ENCODE assay signal across 20 cellular contexts in genomic region chr17:74800531-74800930, GRCh38. TPM values are rescaled to one million over a fixed set of nuclear protein-coding genes. Genes with fewer than 3 reads are reported as not detected.
A peak's percentile ranks its signal among the peaks of the same experiment; 100 is the strongest.
DNase-seq lines count a peak whose midpoint lies in the region; ATAC-seq and TF ChIP-seq lines count a peak whose summit lies in the region.
"Had no signal": no experiment of that assay in that cellular context is flagged by ENCODE, and none has a peak within 500 bp of the region (broad histone marks: within the 10 kb centered on the region; RNA-seq: fewer than 3 reads in every experiment).

No MANE protein-coding gene starts in this region.

- no peaks in the 10 kb centered on the region for H3K9me3 ChIP-seq in HEK293 (ENCODE audit: control insufficient read depth, insufficient read depth, low read depth, low read length)
- H3K9me3 ChIP-seq: BLaER1 had no signal

- H3K27ac ChIP-seq in HEK293 (ENCODE audit: extremely low read depth, low read depth, low read length) (no peak overlapping the region), cingulate gyrus (ENCODE audit: low read depth, low read length) (peak overlapping the region; percentile 19), dorsolateral prefrontal cortex (peak overlapping the region in 4 of 59 donors; percentile 4 to 96 (median 7))
- H3K27ac ChIP-seq: 22Rv1, BLaER1, C4-2B, GM23248 had no signal

- no peak overlapping the region for H3K4me3 Mint-ChIP-seq in activated CD4-positive, alpha-beta memory T cell treated with anti-CD3 and anti-CD28 coated beads, Interleukin-2, amount 10 ng/mL, durations not matched to agents 7 days and 5 days
- H3K4me3 Mint-ChIP-seq in activated CD4-positive, alpha-beta memory T cell treated with anti-CD3 and anti-CD28 coated beads for 36 hours, result no peak overlapping the region
- H3K4me3 Mint-ChIP-seq: B cell; CD4-positive, CD25-positive, alpha-beta regulatory T cell; CD8-positive, alpha-beta memory T cell had no signal

- H3K4me1 ChIP-seq in HEK293 (ENCODE audit: control insufficient read depth, insufficient read depth, low read length), result no peaks in the 10 kb centered on the region

- H3K4me1 Mint-ChIP-seq in activated CD4-positive, alpha-beta memory T cell treated with anti-CD3 and anti-CD28 coated beads, Interleukin-2, amount 10 ng/mL, durations not matched to agents 7 days and 5 days, result peaks cover 2% of the 10 kb centered on the region
- no peaks in the 10 kb centered on the region for H3K4me1 Mint-ChIP-seq in activated CD4-positive, alpha-beta memory T cell treated with anti-CD3 and anti-CD28 coated beads for 36 hours (ENCODE audit: low read depth)
- H3K4me1 Mint-ChIP-seq: B cell; CD8-positive, alpha-beta memory T cell had no signal

- intact Hi-C loops in activated CD4-positive, alpha-beta memory T cell treated with anti-CD3 and anti-CD28 coated beads for 36 hours (cut with micrococcal nuclease), result no loop called here
- intact Hi-C loops in dorsolateral prefrontal cortex (cut with DNase I), result no loop called here

- H3K27me3 ChIP-seq in dorsolateral prefrontal cortex, result no peaks in the 10 kb centered on the region
- H3K27me3 ChIP-seq: BLaER1 had no signal

- CTCF ChIA-PET in activated CD4-positive, alpha-beta memory T cell treated with anti-CD3 and anti-CD28 coated beads, Interleukin-2, amount 10 ng/mL, durations not matched to agents 7 days and 5 days (lab: Charles Lee), result interaction anchor here (1.1 kb wide), 1 partner anchor 9 kb away, joined by 4 read pairs; no protein-coding TSS in a partner anchor
- CTCF ChIA-PET in activated CD4-positive, alpha-beta memory T cell treated with anti-CD3 and anti-CD28 coated beads for 36 hours (lab: Charles Lee), result interaction anchor here (2.1 kb wide), 1 partner anchor 10 kb away, joined by 11 read pairs; no protein-coding TSS in a partner anchor
- CTCF ChIA-PET in HEK293 (lab: Yijun Ruan, JAX), result interaction anchor here (0.6 to 3.7 kb wide), 3 partner anchors 9 to 62 kb away, joined by 3 to 24 read pairs (median 3); no protein-coding TSS in a partner anchor

- DNase-seq in activated CD4-positive, alpha-beta memory T cell treated with anti-CD3 and anti-CD28 coated beads, Interleukin-2, amount 10 ng/mL, durations not matched to agents 7 days and 5 days, result no peak
- no peak for DNase-seq in activated CD4-positive, alpha-beta memory T cell treated with anti-CD3 and anti-CD28 coated beads for 36 hours
- no peak for DNase-seq in left lobe of liver (ENCODE audit: low spot score)
- no peak for DNase-seq in dorsolateral prefrontal cortex
- DNase-seq in GM10266 (ENCODE audit: extremely low spot score), result no peak
- DNase-seq: CD4-positive, CD25-positive, alpha-beta regulatory T cell; CD8-positive, alpha-beta memory T cell; DMS 273 treated with DMSO at 0.1 percent for 48 hours; DMS79; EL; GM23248; H7; HCEC 1CT had no signal

- H3K27ac Mint-ChIP-seq in activated CD4-positive, alpha-beta memory T cell treated with anti-CD3 and anti-CD28 coated beads, Interleukin-2, amount 10 ng/mL, durations not matched to agents 7 days and 5 days, result peak overlapping the region; percentile 13
- H3K27ac Mint-ChIP-seq in activated CD4-positive, alpha-beta memory T cell treated with anti-CD3 and anti-CD28 coated beads for 36 hours, result no peak overlapping the region
- H3K27ac Mint-ChIP-seq: B cell; CD8-positive, alpha-beta memory T cell had no signal

- H3K27me3 Mint-ChIP-seq in activated CD4-positive, alpha-beta memory T cell treated with anti-CD3 and anti-CD28 coated beads, Interleukin-2, amount 10 ng/mL, durations not matched to agents 7 days and 5 days, result no peaks in the 10 kb centered on the region
- no peaks in the 10 kb centered on the region for H3K27me3 Mint-ChIP-seq in activated CD4-positive, alpha-beta memory T cell treated with anti-CD3 and anti-CD28 coated beads for 36 hours
- H3K27me3 Mint-ChIP-seq: B cell; CD4-positive, CD25-positive, alpha-beta regulatory T cell; CD8-positive, alpha-beta memory T cell had no signal

- peaks cover 0 to 80% of the 10 kb centered on the region in 2 experiments; a peak in 1 of 3 replicates for H3K36me3 ChIP-seq in HEK293 (ENCODE audit: control insufficient read depth in 2 of 2, insufficient read depth in 1 of 2, low read length in 2 of 2)

- H3K9me3 Mint-ChIP-seq in activated CD4-positive, alpha-beta memory T cell treated with anti-CD3 and anti-CD28 coated beads, Interleukin-2, amount 10 ng/mL, durations not matched to agents 7 days and 5 days, result no peaks in the 10 kb centered on the region
- H3K9me3 Mint-ChIP-seq in activated CD4-positive, alpha-beta memory T cell treated with anti-CD3 and anti-CD28 coated beads for 36 hours, result no peaks in the 10 kb centered on the region
- H3K9me3 Mint-ChIP-seq: CD4-positive, CD25-positive, alpha-beta regulatory T cell; CD8-positive, alpha-beta memory T cell had no signal

- TF ChIP-seq CTCF in HEK293 (tag by site-specific recombination; IDR thresholded peaks at IDR 0.05), result no peak
- no peak for TF ChIP-seq CTCF in dorsolateral prefrontal cortex (IDR thresholded peaks at IDR 0.05 in 54 of 56, conservative IDR thresholded peaks at IDR 0.05 in 2 of 56; ENCODE audit: low read depth in 1 of 56, partially characterized antibody in 56 of 56)
- TF ChIP-seq CTCF in GM10266 (IDR thresholded peaks at IDR 0.05; ENCODE audit: control insufficient read depth, insufficient read depth, low read depth, missing control alignments), result no peak

- H3K4me3 ChIP-seq in HEK293 (ENCODE audit: low read depth, low read length) (no peak overlapping the region), dorsolateral prefrontal cortex (no peak overlapping the region)
- H3K4me3 ChIP-seq: BLaER1, GM12878, GM23248 had no signal

- ATAC-seq in left lobe of liver, result no peak
- ATAC-seq: GM12878 had no signal

- POLR2A ChIA-PET in activated CD4-positive, alpha-beta memory T cell treated with anti-CD3 and anti-CD28 coated beads, Interleukin-2, amount 10 ng/mL, durations not matched to agents 7 days and 5 days (lab: Charles Lee), result no interaction called here
- POLR2A ChIA-PET in activated CD4-positive, alpha-beta memory T cell treated with anti-CD3 and anti-CD28 coated beads for 36 hours (lab: Charles Lee), result no interaction called here
- POLR2A ChIA-PET in HEK293 (lab: Yijun Ruan, JAX), result no interaction called here

- peaks cover 46% of the 10 kb centered on the region for H3K36me3 Mint-ChIP-seq in activated CD4-positive, alpha-beta memory T cell treated with anti-CD3 and anti-CD28 coated beads, Interleukin-2, amount 10 ng/mL, durations not matched to agents 7 days and 5 days (ENCODE audit: low read depth)
- H3K36me3 Mint-ChIP-seq in activated CD4-positive, alpha-beta memory T cell treated with anti-CD3 and anti-CD28 coated beads for 36 hours, result peaks cover 17% of the 10 kb centered on the region

TF ChIP-seq in HEK293, 187 proteins besides CTCF, POLR2A, EP300 and RAD21:
- TF ChIP-seq ZNF501 (tag by site-specific recombination; IDR thresholded peaks at IDR 0.05), result no peak
- TF ChIP-seq ZNF623 (tag by site-specific recombination; IDR thresholded peaks at IDR 0.05), result no peak
- no peak for TF ChIP-seq ZNF621 (tag by site-specific recombination; IDR thresholded peaks at IDR 0.05)
- peak; percentile 65 for TF ChIP-seq SCRT2 (tag by site-specific recombination; IDR thresholded peaks at IDR 0.05)
- TF ChIP-seq OSR2 (tag by site-specific recombination; IDR thresholded peaks at IDR 0.05), result no peak
- no peak for TF ChIP-seq ZNF184 (tag by site-specific recombination; IDR thresholded peaks at IDR 0.05)

RNA-seq across cellular contexts. Expression of gene NAT9, which starts 24.4 kb away (rescaled TPM):
- 10 to 100 TPM; 32.1 to 32.3 TPM for total RNA-seq in activated CD4-positive, alpha-beta memory T cell treated with anti-CD3 and anti-CD28 coated beads, Interleukin-2, amount 10 ng/mL, durations not matched to agents 7 days and 5 days
- 10 to 100 TPM; 42.9 to 46.9 TPM for total RNA-seq in activated CD4-positive, alpha-beta memory T cell treated with anti-CD3 and anti-CD28 coated beads for 36 hours
- 21.5 TPM for total RNA-seq in left lobe of liver
- 10 to 100 TPM; 29.5 to 78.2 (median 45.6) TPM for total RNA-seq in dorsolateral prefrontal cortex

RNA-seq across cellular contexts. Expression of gene NHERF1, which starts 52.1 kb away (rescaled TPM):
- total RNA-seq in activated CD4-positive, alpha-beta memory T cell treated with anti-CD3 and anti-CD28 coated beads, Interleukin-2, amount 10 ng/mL, durations not matched to agents 7 days and 5 days, result 100 to 1,000 TPM; 320 to 328 TPM
- 100 to 1,000 TPM; 136 TPM for total RNA-seq in activated CD4-positive, alpha-beta memory T cell treated with anti-CD3 and anti-CD28 coated beads for 36 hours
- total RNA-seq in left lobe of liver, result 156 TPM
- 100 to 1,000 TPM in 5 of 120 experiments, 10 to 100 TPM in 115; 37.5 to 169 (median 62.4) TPM for total RNA-seq in dorsolateral prefrontal cortex

RNA-seq across cellular contexts. Expression of gene GRIN2C, which starts 59.2 kb away (rescaled TPM):
- under 1 TPM in 1 of 2 experiments, not detected in 1; 0.45 TPM for total RNA-seq in activated CD4-positive, alpha-beta memory T cell treated with anti-CD3 and anti-CD28 coated beads, Interleukin-2, amount 10 ng/mL, durations not matched to agents 7 days and 5 days
- not detected for total RNA-seq in activated CD4-positive, alpha-beta memory T cell treated with anti-CD3 and anti-CD28 coated beads for 36 hours
- total RNA-seq in left lobe of liver (not detected), dorsolateral prefrontal cortex (10 to 100 TPM; 10.3 to 74.2 (median 26.7) TPM)
- total RNA-seq: B cell; CD4-positive, CD25-positive, alpha-beta regulatory T cell; CD8-positive, alpha-beta memory T cell; GM23248; H7 had no signal

Comparison
In these comparisons a context has a peak if more than half of its experiments do, and no peak if none do; other contexts are left out.
1. RNA of gene GRIN2C, which starts 59.2 kb away (total RNA-seq): 10.3 to 74.2 TPM in dorsolateral prefrontal cortex; 0.45 TPM in activated CD4-positive, alpha-beta memory T cell treated with anti-CD3 and anti-CD28 coated beads, Interleukin-2, amount 10 ng/mL, durations not matched to agents 7 days and 5 days, not detected in activated CD4-positive, alpha-beta memory T cell treated with anti-CD3 and anti-CD28 coated beads for 36 hours and not detected in left lobe of liver (single experiment); every median in the first group is over 4 times any median in the second.